ENCODE assay signal across 19 cellular contexts in the genomic region with DNA sequence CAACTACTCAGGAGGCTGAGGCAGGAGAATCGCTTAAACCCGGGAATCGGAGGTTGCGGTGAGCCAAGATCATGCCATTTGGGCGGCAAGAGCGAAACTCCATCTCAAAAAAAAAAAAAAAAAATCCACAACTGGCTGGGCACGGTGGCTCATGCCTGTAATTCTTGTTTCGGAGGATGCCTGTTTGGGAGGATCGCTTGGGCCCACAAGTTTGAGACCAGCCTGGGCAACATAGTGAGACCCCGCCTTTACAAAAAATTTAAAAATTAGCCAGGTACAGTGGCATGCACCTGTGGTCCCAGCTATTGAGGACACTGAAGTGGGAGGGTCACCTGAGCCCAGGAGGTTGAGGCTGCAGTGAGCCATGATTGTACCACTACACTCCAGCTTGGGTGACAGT. TPM values are rescaled to one million over a fixed set of nuclear protein-coding genes. Genes with fewer than 3 reads are reported as not detected.
A peak's percentile ranks its signal among the peaks of the same experiment; 100 is the strongest.
DNase-seq lines count a peak whose midpoint lies in the region; ATAC-seq and TF ChIP-seq lines count a peak whose summit lies in the region.
"Had no signal": no experiment of that assay in that cellular context is flagged by ENCODE, and none has a peak within 500 bp of the region (broad histone marks: within the 10 kb centered on the region; RNA-seq: fewer than 3 reads in every experiment).

No MANE protein-coding gene starts in this region.

- no peak overlapping the region for H3K4me3 ChIP-seq in HEK293 (ENCODE audit: low read depth, low read length)
- H3K4me3 ChIP-seq in skeletal muscle tissue (ENCODE audit: low read length in 3 of 3): no peak overlapping the region
- H3K4me3 ChIP-seq: SJCRH30 had no signal

- H3K27me3 ChIP-seq in skeletal muscle tissue (ENCODE audit: control insufficient read depth in 3 of 3, insufficient read depth in 3 of 3, low read length in 3 of 3): no peaks in the 10 kb centered on the region
- H3K27me3 ChIP-seq: SJCRH30 had no signal

- H3K4me3 Mint-ChIP-seq in activated CD8-positive, alpha-beta memory T cell treated with anti-CD3 and anti-CD28 coated beads, Interleukin-2, amount 10 ng/mL, durations not matched to agents 7 days and 5 days: no peak overlapping the region
- H3K4me3 Mint-ChIP-seq in brain: peak overlapping the region in 1 of 5 experiments; percentile 22

- no peaks in the 10 kb centered on the region for H3K4me1 ChIP-seq in HEK293 (ENCODE audit: control insufficient read depth, insufficient read depth, low read length)
- H3K4me1 ChIP-seq in skeletal muscle tissue (ENCODE audit: control insufficient read depth in 3 of 3, insufficient read depth in 3 of 3, low read length in 3 of 3): peaks cover 41 to 44% (median 43%) of the 10 kb centered on the region in 3 donors
- H3K4me1 ChIP-seq: SJCRH30 had no signal

- DNase-seq in activated CD8-positive, alpha-beta memory T cell treated with anti-CD3 and anti-CD28 coated beads, Interleukin-2, amount 10 ng/mL, durations not matched to agents 7 days and 5 days: no peak
- no peak for DNase-seq in activated CD8-positive, alpha-beta memory T cell treated with anti-CD3 and anti-CD28 coated beads, Interleukin-2, amount 50 U/mL, for 4 hours
- no peak for DNase-seq in stimulated activated CD4-positive, alpha-beta T cell treated with anti-CD3 and anti-CD28 coated beads, Interleukin-12 subunit alpha, Interleukin-12 subunit beta, amount 100 ng/mL, for 4 hours
- no peak for DNase-seq in EL
- DNase-seq: DMS79 treated with DMSO at 0.1 percent for 48 hours, GDM1, Kasumi-1, NCI-H1417 treated with DMSO at 0.1 percent for 48 hours, NCI-H2029, NCI-H2171 treated with DMSO at 0.1 percent for 48 hours, NCI-H510A, NCI-H82, RPMI8226, SJCRH30 had no signal

- no peak for ATAC-seq in activated CD8-positive, alpha-beta memory T cell treated with anti-CD3 and anti-CD28 coated beads, Interleukin-2, amount 10 ng/mL, durations not matched to agents 7 days and 5 days
- ATAC-seq in HG03457 (IDR thresholded peaks at IDR 0.05; ENCODE audit: unreplicated experiment): no peak

- H3K9ac ChIP-seq in skeletal muscle tissue (ENCODE audit: low read depth in 1 of 3, low read length in 3 of 3): no peak overlapping the region

- peaks cover 18 to 71% of the 10 kb centered on the region in 2 experiments for H3K36me3 ChIP-seq in HEK293 (ENCODE audit: control insufficient read depth in 2 of 2, insufficient read depth in 1 of 2, low read length in 2 of 2)
- H3K36me3 ChIP-seq in skeletal muscle tissue (ENCODE audit: control insufficient read depth in 3 of 3, insufficient read depth in 3 of 3, low read length in 3 of 3): peaks cover 12 to 43% (median 41%) of the 10 kb centered on the region in 3 donors

- H3K27ac Mint-ChIP-seq in activated CD8-positive, alpha-beta memory T cell treated with anti-CD3 and anti-CD28 coated beads, Interleukin-2, amount 10 ng/mL, durations not matched to agents 7 days and 5 days: peak overlapping the region; percentile 21
- H3K27ac Mint-ChIP-seq in brain: peak overlapping the region in 3 of 5 experiments; percentile 35 to 86 (median 38)

- POLR2A ChIA-PET in HEK293 (lab: Yijun Ruan, JAX): interaction anchor here (0.7 kb wide), 1 partner anchor 44 kb away, joined by 5 read pairs; no protein-coding TSS in a partner anchor

- CTCF ChIA-PET in activated CD8-positive, alpha-beta memory T cell treated with anti-CD3 and anti-CD28 coated beads, Interleukin-2, amount 10 ng/mL, durations not matched to agents 7 days and 5 days (lab: Charles Lee): no interaction called here
- CTCF ChIA-PET in HEK293 (lab: Yijun Ruan, JAX): interaction anchor here (0.6 kb wide), 2 partner anchors 311 to 473 kb away, joined by 4 to 5 read pairs; no protein-coding TSS in a partner anchor

- H3K9me3 ChIP-seq in HEK293 (ENCODE audit: control insufficient read depth, insufficient read depth, low read depth, low read length) (no peaks in the 10 kb centered on the region), skeletal muscle tissue (ENCODE audit: control insufficient read depth in 3 of 3, low read length in 3 of 3) (no peaks in the 10 kb centered on the region)
- H3K9me3 ChIP-seq: SJCRH30 had no signal

- H3K4me1 Mint-ChIP-seq in activated CD8-positive, alpha-beta memory T cell treated with anti-CD3 and anti-CD28 coated beads, Interleukin-2, amount 10 ng/mL, durations not matched to agents 7 days and 5 days: peaks cover 31% of the 10 kb centered on the region
- H3K4me1 Mint-ChIP-seq in brain: peaks cover 45% of the 10 kb centered on the region

- H3K36me3 Mint-ChIP-seq in activated CD8-positive, alpha-beta memory T cell treated with anti-CD3 and anti-CD28 coated beads, Interleukin-2, amount 10 ng/mL, durations not matched to agents 7 days and 5 days: peaks cover 32% of the 10 kb centered on the region
- peaks cover 49% of the 10 kb centered on the region for H3K36me3 Mint-ChIP-seq in brain

- no peak for TF ChIP-seq CTCF in HEK293 (tag by site-specific recombination; IDR thresholded peaks at IDR 0.05)
- no peak for TF ChIP-seq CTCF in brain (conservative IDR thresholded peaks at IDR 0.05)

- H3K27me3 Mint-ChIP-seq in activated CD8-positive, alpha-beta memory T cell treated with anti-CD3 and anti-CD28 coated beads, Interleukin-2, amount 10 ng/mL, durations not matched to agents 7 days and 5 days: no peaks in the 10 kb centered on the region
- peaks cover 3% of the 10 kb centered on the region for H3K27me3 Mint-ChIP-seq in brain

- H3K27ac ChIP-seq in HEK293 (ENCODE audit: extremely low read depth, low read depth, low read length): no peak overlapping the region
- H3K27ac ChIP-seq in skeletal muscle tissue (ENCODE audit: low read depth, low read length): peak overlapping the region; percentile 99
- H3K27ac ChIP-seq: SJCRH30 had no signal

- no peaks in the 10 kb centered on the region for H3K9me3 Mint-ChIP-seq in activated CD8-positive, alpha-beta memory T cell treated with anti-CD3 and anti-CD28 coated beads, Interleukin-2, amount 10 ng/mL, durations not matched to agents 7 days and 5 days (ENCODE audit: low read depth)
- H3K9me3 Mint-ChIP-seq in brain: no peaks in the 10 kb centered on the region

TF ChIP-seq in HEK293, 187 proteins besides CTCF, POLR2A, EP300 and RAD21 (continues in another document):
- TF ChIP-seq ZFP3 (tag by site-specific recombination; IDR thresholded peaks at IDR 0.05; ENCODE audit: low read depth) (no peak), INSM2 (tag by site-specific recombination; IDR thresholded peaks at IDR 0.05) (no peak), ZNF610 (tag by site-specific recombination; IDR thresholded peaks at IDR 0.05; ENCODE audit: borderline replicate concordance) (no peak), ZNF121 (tag by site-specific recombination; IDR thresholded peaks at IDR 0.05) (peak; percentile 84)
- TF ChIP-seq, protein P1, sequence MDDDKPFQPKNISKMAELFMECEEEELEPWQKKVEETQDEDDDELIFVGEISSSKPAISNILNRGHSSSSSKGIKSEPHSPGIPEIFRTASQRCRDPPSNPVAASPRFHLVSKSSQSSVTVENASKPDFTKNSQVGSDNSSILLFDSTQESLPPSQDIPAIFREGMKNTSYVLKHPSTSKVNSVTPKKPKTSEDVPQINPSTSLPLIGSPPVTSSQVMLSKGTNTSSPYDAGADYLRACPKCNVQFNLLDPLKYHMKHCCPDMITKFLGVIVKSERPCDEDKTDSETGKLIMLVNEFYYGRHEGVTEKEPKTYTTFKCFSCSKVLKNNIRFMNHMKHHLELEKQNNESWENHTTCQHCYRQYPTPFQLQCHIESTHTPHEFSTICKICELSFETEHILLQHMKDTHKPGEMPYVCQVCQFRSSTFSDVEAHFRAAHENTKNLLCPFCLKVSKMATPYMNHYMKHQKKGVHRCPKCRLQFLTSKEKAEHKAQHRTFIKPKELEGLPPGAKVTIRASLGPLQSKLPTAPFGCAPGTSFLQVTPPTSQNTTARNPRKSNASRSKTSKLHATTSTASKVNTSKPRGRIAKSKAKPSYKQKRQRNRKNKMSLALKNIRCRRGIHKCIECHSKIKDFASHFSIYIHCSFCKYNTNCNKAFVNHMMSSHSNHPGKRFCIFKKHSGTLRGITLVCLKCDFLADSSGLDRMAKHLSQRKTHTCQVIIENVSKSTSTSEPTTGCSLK (tag by site-specific recombination; IDR thresholded peaks at IDR 0.05): no peak

RNA-seq across cellular contexts. Expression of gene EIF4EBP3, which starts 1.9 kb away (rescaled TPM):
- total RNA-seq in activated CD8-positive, alpha-beta memory T cell treated with anti-CD3 and anti-CD28 coated beads, Interleukin-2, amount 10 ng/mL, durations not matched to agents 7 days and 5 days: 1 to 10 TPM; 7.4 to 9.0 TPM
- 14.9 TPM for polyA plus RNA-seq in brain (ENCODE audit: insufficient read depth, low read depth, low replicate concordance)
- total RNA-seq in skeletal muscle tissue: not detected
- total RNA-seq: A172 had no signal

RNA-seq across cellular contexts. Expression of gene SRA1, which starts 11.7 kb away (rescaled TPM):
- 10 to 100 TPM; 37.9 to 47.3 TPM for total RNA-seq in activated CD8-positive, alpha-beta memory T cell treated with anti-CD3 and anti-CD28 coated beads, Interleukin-2, amount 10 ng/mL, durations not matched to agents 7 days and 5 days
- polyA plus RNA-seq in brain (ENCODE audit: insufficient read depth, low read depth, low replicate concordance): 23.4 TPM
- 15.1 TPM for total RNA-seq in skeletal muscle tissue

RNA-seq across cellular contexts. Expression of gene APBB3, which starts 18.8 kb away (rescaled TPM):
- total RNA-seq in activated CD8-positive, alpha-beta memory T cell treated with anti-CD3 and anti-CD28 coated beads, Interleukin-2, amount 10 ng/mL, durations not matched to agents 7 days and 5 days: 10 to 100 TPM; 20.0 to 24.8 TPM
- 19.4 TPM for polyA plus RNA-seq in brain (ENCODE audit: insufficient read depth, low read depth, low replicate concordance)
- total RNA-seq in skeletal muscle tissue: 7.3 TPM

RNA-seq across cellular contexts. Expression of gene SLC35A4, which starts 19.0 kb away (rescaled TPM):
- total RNA-seq in activated CD8-positive, alpha-beta memory T cell treated with anti-CD3 and anti-CD28 coated beads, Interleukin-2, amount 10 ng/mL, durations not matched to agents 7 days and 5 days: 100 to 1,000 TPM; 100 to 101 TPM
- polyA plus RNA-seq in brain (ENCODE audit: insufficient read depth, low read depth, low replicate concordance): 67.1 TPM
- total RNA-seq in skeletal muscle tissue: 7.3 TPM
